In genomic region chr7:142853739-142854504, GRCh38 we compare ENCODE assay signal across 1 cellular context.
TF ChIP-seq lines count a peak whose summit lies in the region.

No MANE protein-coding gene starts in this region.

TF ChIP-seq in K562, 482 proteins besides CTCF, POLR2A, EP300 and RAD21 (continued from another document):
- TF ChIP-seq, protein P1, sequence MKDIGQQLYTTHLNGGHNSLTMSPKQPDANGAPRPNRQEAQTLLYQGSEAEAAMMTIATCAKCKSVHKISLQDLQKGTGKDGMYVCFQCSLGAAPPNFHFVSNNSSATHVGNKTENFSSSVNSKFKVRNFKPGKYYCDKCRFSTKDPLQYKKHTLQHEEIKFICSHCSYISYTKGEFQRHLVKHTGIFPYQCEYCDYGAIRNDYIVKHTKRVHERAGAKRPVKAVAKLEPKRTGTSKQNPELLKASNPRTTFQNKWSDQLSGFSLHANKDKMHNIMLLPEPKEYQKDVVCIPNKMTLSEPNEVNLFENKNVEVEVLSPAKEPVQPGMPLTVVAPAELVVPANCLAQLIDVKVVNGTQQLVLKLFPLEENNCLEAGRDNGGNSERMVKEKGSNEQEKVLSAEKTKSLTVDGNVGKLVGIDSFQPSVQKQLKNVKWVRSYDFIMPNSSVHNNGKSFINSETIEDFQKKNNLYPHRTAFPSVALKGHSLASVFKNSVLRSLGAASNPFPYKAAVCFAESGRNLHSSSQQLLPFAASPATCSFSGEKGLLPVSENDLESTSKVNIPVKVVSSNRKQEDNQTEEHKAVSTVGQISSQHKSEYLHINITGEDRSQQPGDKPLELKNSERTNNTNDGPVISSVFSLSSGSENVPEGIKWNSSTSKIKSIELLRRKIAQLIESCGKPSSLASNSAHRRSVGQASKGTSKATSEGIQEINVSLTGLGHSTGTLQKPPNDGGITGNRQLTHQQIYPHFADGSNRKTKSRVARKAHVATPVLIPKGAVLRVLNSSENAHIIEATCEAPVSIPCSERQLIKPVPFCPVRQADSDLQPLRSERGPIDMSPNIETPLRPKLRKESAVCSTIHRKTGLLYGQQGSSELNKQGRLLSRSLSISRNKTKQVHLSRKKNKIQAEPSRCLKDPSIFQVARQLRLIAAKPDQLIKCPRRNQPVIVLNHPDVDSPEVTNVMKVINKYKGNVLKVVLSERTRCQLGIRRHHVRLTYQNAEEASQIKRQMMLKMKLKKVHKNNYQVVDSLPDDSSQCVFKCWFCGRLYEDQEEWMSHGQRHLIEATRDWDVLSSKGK (CRISPR knock-in tag; IDR thresholded peaks at IDR 0.05): no peak
- no peak for TF ChIP-seq ZC3H8 (IDR thresholded peaks at IDR 0.05)
- TF ChIP-seq ZBTB43 (CRISPR knock-in tag; IDR thresholded peaks at IDR 0.05): no peak; the same call in 1 of the 2 replicates
- TF ChIP-seq KDM4B (IDR thresholded peaks at IDR 0.05; ENCODE audit: borderline replicate concordance in 2 of 2, low read depth in 1 of 2): no peak
- peak; percentile 2; the same call in 1 of the 2 replicates for TF ChIP-seq ZFX (CRISPR knock-in tag; IDR thresholded peaks at IDR 0.05)
- TF ChIP-seq MTF1 (CRISPR knock-in tag; IDR thresholded peaks at IDR 0.05; ENCODE audit: borderline replicate concordance): no peak
- TF ChIP-seq LCOR (CRISPR knock-in tag; IDR thresholded peaks at IDR 0.05): no peak
- TF ChIP-seq, protein P2, sequence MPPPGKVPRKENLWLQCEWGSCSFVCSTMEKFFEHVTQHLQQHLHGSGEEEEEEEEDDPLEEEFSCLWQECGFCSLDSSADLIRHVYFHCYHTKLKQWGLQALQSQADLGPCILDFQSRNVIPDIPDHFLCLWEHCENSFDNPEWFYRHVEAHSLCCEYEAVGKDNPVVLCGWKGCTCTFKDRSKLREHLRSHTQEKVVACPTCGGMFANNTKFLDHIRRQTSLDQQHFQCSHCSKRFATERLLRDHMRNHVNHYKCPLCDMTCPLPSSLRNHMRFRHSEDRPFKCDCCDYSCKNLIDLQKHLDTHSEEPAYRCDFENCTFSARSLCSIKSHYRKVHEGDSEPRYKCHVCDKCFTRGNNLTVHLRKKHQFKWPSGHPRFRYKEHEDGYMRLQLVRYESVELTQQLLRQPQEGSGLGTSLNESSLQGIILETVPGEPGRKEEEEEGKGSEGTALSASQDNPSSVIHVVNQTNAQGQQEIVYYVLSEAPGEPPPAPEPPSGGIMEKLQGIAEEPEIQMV (tag; conservative IDR thresholded peaks at IDR 0.05; ENCODE audit: low read depth): no peak
- TF ChIP-seq CEBPG (CRISPR knock-in tag; IDR thresholded peaks at IDR 0.05): no peak; the same call in 1 of the 2 replicates
- TF ChIP-seq CEBPG (tag; conservative IDR thresholded peaks at IDR 0.05 in 1 of 2, IDR thresholded peaks at IDR 0.05 in 1 of 2): 0 out of 4 replicates have a peak, but pooled peaks of 1 of the 2 experiments have one; percentile 5
- TF ChIP-seq, protein P3, sequence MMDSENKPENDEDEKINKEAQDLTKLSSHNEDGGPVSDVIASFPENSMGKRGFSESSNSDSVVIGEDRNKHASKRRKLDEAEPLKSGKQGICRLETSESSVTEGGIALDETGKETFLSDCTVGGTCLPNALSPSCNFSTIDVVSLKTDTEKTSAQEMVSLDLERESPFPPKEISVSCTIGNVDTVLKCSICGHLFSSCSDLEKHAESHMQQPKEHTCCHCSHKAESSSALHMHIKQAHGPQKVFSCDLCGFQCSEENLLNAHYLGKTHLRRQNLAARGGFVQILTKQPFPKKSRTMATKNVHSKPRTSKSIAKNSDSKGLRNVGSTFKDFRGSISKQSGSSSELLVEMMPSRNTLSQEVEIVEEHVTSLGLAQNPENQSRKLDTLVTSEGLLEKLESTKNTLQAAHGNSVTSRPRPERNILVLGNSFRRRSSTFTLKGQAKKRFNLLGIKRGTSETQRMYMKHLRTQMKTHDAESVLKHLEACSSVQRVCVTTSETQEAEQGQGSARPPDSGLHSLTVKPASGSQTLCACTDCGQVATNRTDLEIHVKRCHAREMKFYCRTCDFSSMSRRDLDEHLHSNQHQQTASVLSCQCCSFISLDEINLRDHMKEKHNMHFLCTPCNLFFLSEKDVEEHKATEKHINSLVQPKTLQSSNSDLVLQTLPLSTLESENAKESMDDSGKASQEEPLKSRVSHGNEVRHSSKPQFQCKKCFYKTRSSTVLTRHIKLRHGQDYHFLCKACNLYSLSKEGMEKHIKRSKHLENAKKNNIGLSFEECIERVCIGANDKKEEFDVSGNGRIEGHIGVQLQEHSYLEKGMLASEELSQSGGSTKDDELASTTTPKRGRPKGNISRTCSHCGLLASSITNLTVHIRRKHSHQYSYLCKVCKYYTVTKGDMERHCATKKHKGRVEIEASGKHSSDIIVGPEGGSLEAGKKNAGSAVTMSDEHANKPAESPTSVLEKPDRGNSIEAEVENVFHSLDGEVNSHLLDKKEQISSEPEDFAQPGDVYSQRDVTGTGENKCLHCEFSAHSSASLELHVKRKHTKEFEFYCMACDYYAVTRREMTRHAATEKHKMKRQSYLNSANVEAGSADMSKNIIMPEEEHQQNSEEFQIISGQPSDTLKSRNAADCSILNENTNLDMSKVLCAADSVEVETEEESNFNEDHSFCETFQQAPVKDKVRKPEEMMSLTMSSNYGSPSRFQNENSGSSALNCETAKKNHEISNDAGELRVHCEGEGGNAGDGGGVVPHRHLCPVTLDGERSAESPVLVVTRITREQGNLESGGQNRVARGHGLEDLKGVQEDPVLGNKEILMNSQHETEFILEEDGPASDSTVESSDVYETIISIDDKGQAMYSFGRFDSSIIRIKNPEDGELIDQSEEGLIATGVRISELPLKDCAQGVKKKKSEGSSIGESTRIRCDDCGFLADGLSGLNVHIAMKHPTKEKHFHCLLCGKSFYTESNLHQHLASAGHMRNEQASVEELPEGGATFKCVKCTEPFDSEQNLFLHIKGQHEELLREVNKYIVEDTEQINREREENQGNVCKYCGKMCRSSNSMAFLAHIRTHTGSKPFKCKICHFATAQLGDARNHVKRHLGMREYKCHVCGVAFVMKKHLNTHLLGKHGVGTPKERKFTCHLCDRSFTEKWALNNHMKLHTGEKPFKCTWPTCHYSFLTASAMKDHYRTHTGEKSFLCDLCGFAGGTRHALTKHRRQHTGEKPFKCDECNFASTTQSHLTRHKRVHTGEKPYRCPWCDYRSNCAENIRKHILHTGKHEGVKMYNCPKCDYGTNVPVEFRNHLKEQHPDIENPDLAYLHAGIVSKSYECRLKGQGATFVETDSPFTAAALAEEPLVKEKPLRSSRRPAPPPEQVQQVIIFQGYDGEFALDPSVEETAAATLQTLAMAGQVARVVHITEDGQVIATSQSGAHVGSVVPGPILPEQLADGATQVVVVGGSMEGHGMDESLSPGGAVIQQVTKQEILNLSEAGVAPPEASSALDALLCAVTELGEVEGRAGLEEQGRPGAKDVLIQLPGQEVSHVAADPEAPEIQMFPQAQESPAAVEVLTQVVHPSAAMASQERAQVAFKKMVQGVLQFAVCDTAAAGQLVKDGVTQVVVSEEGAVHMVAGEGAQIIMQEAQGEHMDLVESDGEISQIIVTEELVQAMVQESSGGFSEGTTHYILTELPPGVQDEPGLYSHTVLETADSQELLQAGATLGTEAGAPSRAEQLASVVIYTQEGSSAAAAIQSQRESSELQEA (IDR thresholded peaks at IDR 0.05; ENCODE audit: low read depth): no peak
- no peak for TF ChIP-seq TEAD2 (tag; IDR thresholded peaks at IDR 0.05)
- TF ChIP-seq CHD2 (IDR thresholded peaks at IDR 0.05; ENCODE audit: low read depth, low read length): no peak
- no peak for TF ChIP-seq IRF9 (tag; IDR thresholded peaks at IDR 0.05)
- 0 out of 2 replicates have a peak, but pooled peaks have one; percentile 23 for TF ChIP-seq SOX6 (IDR thresholded peaks at IDR 0.05)
- no peak for TF ChIP-seq DNMT1 (IDR thresholded peaks at IDR 0.05)
- TF ChIP-seq, protein P4, sequence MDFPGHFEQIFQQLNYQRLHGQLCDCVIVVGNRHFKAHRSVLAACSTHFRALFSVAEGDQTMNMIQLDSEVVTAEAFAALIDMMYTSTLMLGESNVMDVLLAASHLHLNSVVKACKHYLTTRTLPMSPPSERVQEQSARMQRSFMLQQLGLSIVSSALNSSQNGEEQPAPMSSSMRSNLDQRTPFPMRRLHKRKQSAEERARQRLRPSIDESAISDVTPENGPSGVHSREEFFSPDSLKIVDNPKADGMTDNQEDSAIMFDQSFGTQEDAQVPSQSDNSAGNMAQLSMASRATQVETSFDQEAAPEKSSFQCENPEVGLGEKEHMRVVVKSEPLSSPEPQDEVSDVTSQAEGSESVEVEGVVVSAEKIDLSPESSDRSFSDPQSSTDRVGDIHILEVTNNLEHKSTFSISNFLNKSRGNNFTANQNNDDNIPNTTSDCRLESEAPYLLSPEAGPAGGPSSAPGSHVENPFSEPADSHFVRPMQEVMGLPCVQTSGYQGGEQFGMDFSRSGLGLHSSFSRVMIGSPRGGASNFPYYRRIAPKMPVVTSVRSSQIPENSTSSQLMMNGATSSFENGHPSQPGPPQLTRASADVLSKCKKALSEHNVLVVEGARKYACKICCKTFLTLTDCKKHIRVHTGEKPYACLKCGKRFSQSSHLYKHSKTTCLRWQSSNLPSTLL (IDR thresholded peaks at IDR 0.05): no peak
- no peak for TF ChIP-seq SMARCA4 (IDR thresholded peaks at IDR 0.05)
- no peak for TF ChIP-seq ZNF384 (IDR thresholded peaks at IDR 0.05; ENCODE audit: low read depth, low read length)
- peak; percentile 85 for TF ChIP-seq ARID4B (CRISPR knock-in tag; IDR thresholded peaks at IDR 0.05)
- no peak for TF ChIP-seq ZNF232 (CRISPR knock-in tag; IDR thresholded peaks at IDR 0.05)
- 0 out of 2 replicates have a peak, but pooled peaks have one; percentile 40 for TF ChIP-seq ZNF263 (CRISPR knock-in tag; IDR thresholded peaks at IDR 0.05; ENCODE audit: borderline replicate concordance)
- TF ChIP-seq TAF9B (IDR thresholded peaks at IDR 0.05; ENCODE audit: partially characterized antibody): no peak
- TF ChIP-seq TFAM (CRISPR knock-in tag; conservative IDR thresholded peaks at IDR 0.05): no peak
- TF ChIP-seq ZNF354B (CRISPR knock-in tag; IDR thresholded peaks at IDR 0.05): no peak
- TF ChIP-seq RHOXF2B (CRISPR knock-in tag; conservative IDR thresholded peaks at IDR 0.05): no peak
- no peak for TF ChIP-seq NCOA1 (IDR thresholded peaks at IDR 0.05; ENCODE audit: low read depth)
